Comparison of ENCODE assay signal across 23 cellular contexts in genomic region chr20:58002901-58003300, GRCh38.
DNase-seq lines count a peak whose midpoint lies in the region; ATAC-seq, FAIRE-seq and TF ChIP-seq lines count a peak whose summit lies in the region.
"Had no signal": no experiment of that assay in that cellular context is flagged by ENCODE, and none has a peak within 500 bp of the region (broad histone marks: within the 10 kb centered on the region; RNA-seq: fewer than 3 reads in every experiment).

No MANE protein-coding gene starts in this region.

- H3K27me3 ChIP-seq in RWPE2 (ENCODE audit: insufficient read depth, poor library complexity, severe bottlenecking), result no peaks in the 10 kb centered on the region
- H3K27me3 ChIP-seq in adrenal gland, result no peaks in the 10 kb centered on the region
- H3K27me3 ChIP-seq: BLaER1 treated with 17β-estradiol and CSF1 and Interleukin-3, amounts not matched to agents 10 nM and 100 nM had no signal

- H3K27ac ChIP-seq in RWPE2 (ENCODE audit: poor library complexity, severe bottlenecking), result no peak overlapping the region
- H3K27ac ChIP-seq in adrenal gland, result no peak overlapping the region
- H3K27ac ChIP-seq: BLaER1 treated with 17β-estradiol and CSF1 and Interleukin-3, amounts not matched to agents 10 nM and 100 nM; C4-2B had no signal

- H3K4me1 ChIP-seq in RWPE2 (ENCODE audit: insufficient read depth, poor library complexity, severe bottlenecking) (no peaks in the 10 kb centered on the region), adrenal gland (replicated peaks in 1 of 2) (peaks cover 10 to 11% of the 10 kb centered on the region in 2 donors)
- H3K4me1 ChIP-seq: Caco-2 had no signal

- peak; percentile 72 for FAIRE-seq in HTR-8/SVneo (lab: Jason Lieb, UNC)
- FAIRE-seq: A204.1, D721Med, G401.6, GM12891, GM19239 had no signal

- H3K36me3 ChIP-seq in RWPE2 (ENCODE audit: low read depth), result no peaks in the 10 kb centered on the region
- no peaks in the 10 kb centered on the region for H3K36me3 ChIP-seq in adrenal gland (replicated peaks in 1 of 2)
- H3K36me3 ChIP-seq: BLaER1 treated with 17β-estradiol and CSF1 and Interleukin-3, amounts not matched to agents 10 nM and 100 nM had no signal

- H3K9me3 ChIP-seq in RWPE2 (ENCODE audit: severe bottlenecking), result no peaks in the 10 kb centered on the region
- H3K9me3 ChIP-seq in adrenal gland (replicated peaks in 1 of 3), result no peaks in the 10 kb centered on the region
- H3K9me3 ChIP-seq: BLaER1 treated with 17β-estradiol and CSF1 and Interleukin-3, amounts not matched to agents 10 nM and 100 nM had no signal

- TF ChIP-seq CTCF in RWPE2 (IDR thresholded peaks at IDR 0.05; ENCODE audit: poor library complexity, severe bottlenecking) (no peak), adrenal gland (IDR thresholded peaks at IDR 0.05) (no peak)

- H3K4me3 ChIP-seq in RWPE2 (ENCODE audit: severe bottlenecking) (no peak overlapping the region), adrenal gland (no peak overlapping the region)
- H3K4me3 ChIP-seq: BLaER1 treated with 17β-estradiol and CSF1 and Interleukin-3, amounts not matched to agents 10 nM and 100 nM had no signal

- no peak for TF ChIP-seq POLR2A in adrenal gland (IDR thresholded peaks at IDR 0.05)

- intact Hi-C loops in sciatic nerve (cut with DNase I), result no loop called here
- intact Hi-C loops in adrenal gland (cut with DNase I), result no loop called here

- DNase-seq in HTR-8/SVneo (ENCODE audit: insufficient read length, low spot score), result no peak
- DNase-seq in RWPE2 (ENCODE audit: low spot score), result peak; percentile 49
- DNase-seq in mesenteric fat pad (ENCODE audit: low spot score), result peak; percentile 51
- DNase-seq in sciatic nerve (ENCODE audit: low spot score), result peak; percentile 33
- DNase-seq in AG08396 (ENCODE audit: low spot score), result no peak
- DNase-seq in adrenal gland, result no peak
- DNase-seq: 8988T; ACHN; AML-193; Caco-2; Calu3; CD4-positive, alpha-beta T cell; CD8-positive, alpha-beta T cell; DMS79 treated with DMSO at 0.1 percent for 48 hours; GF-D8 had no signal

- WGBS in adrenal gland, 4 donors, result 95 to 96% (median 95%) methylated on average over 6 of the region's 6 CpGs

- ATAC-seq in RWPE2 (ENCODE audit: low read depth) (no peak), sciatic nerve (no peak), GM19467 (IDR thresholded peaks at IDR 0.05; ENCODE audit: unreplicated experiment) (no peak)
- ATAC-seq: CD8-positive, alpha-beta T cell had no signal

Comparison
In these comparisons a context has a peak if more than half of its experiments do, and no peak if none do; other contexts are left out.
1. DNase-seq: peak in RWPE2 (single experiment), mesenteric fat pad (single experiment) and sciatic nerve (single experiment); none in HTR-8/SVneo (single experiment), AG08396 (single experiment) and adrenal gland (0 of 7).